ENCODE assay signal across 10 cellular contexts in genomic region chr20:38997622-38998021, GRCh38. TPM values are rescaled to one million over a fixed set of nuclear protein-coding genes. Genes with fewer than 3 reads are reported as not detected.
A peak's percentile ranks its signal among the peaks of the same experiment; 100 is the strongest.
DNase-seq lines count a peak whose midpoint lies in the region; ATAC-seq and TF ChIP-seq lines count a peak whose summit lies in the region.
"Had no signal": no experiment of that assay in that cellular context is flagged by ENCODE, and none has a peak within 500 bp of the region (broad histone marks: within the 10 kb centered on the region; RNA-seq: fewer than 3 reads in every experiment).

No MANE protein-coding gene starts in this region.

- H3K4me1 ChIP-seq in CD4-positive, CD25-positive, alpha-beta regulatory T cell (ENCODE audit: control insufficient read depth, insufficient read depth, low read length, poor library complexity, severe bottlenecking): no peaks in the 10 kb centered on the region
- H3K4me1 ChIP-seq in foreskin keratinocyte: peaks cover 4% of the 10 kb centered on the region
- H3K4me1 ChIP-seq: BLaER1 had no signal

- H3K4me3 ChIP-seq in CD4-positive, CD25-positive, alpha-beta regulatory T cell (ENCODE audit: low read depth, low read length): no peak overlapping the region
- no peak overlapping the region for H3K4me3 ChIP-seq in dorsolateral prefrontal cortex
- H3K4me3 ChIP-seq: BLaER1, lung had no signal

- H3K27me3 ChIP-seq in CD4-positive, CD25-positive, alpha-beta regulatory T cell (ENCODE audit: control insufficient read depth, insufficient read depth, low read length): no peaks in the 10 kb centered on the region
- H3K27me3 ChIP-seq in foreskin keratinocyte (no peaks in the 10 kb centered on the region), dorsolateral prefrontal cortex (no peaks in the 10 kb centered on the region)
- H3K27me3 ChIP-seq: BLaER1 had no signal

- H3K4me1 Mint-ChIP-seq in CD4-positive, CD25-positive, alpha-beta regulatory T cell: peaks cover 4 to 19% (median 14%) of the 10 kb centered on the region in 4 donors
- H3K4me1 Mint-ChIP-seq in activated naive CD4-positive, alpha-beta T cell treated with anti-CD3 and anti-CD28 coated beads, Interleukin-2, amount 10 ng/mL, durations not matched to agents 7 days and 5 days: peaks cover 7% of the 10 kb centered on the region
- peaks cover 37% of the 10 kb centered on the region for H3K4me1 Mint-ChIP-seq in stimulated activated naive CD8-positive, alpha-beta T cell treated with anti-CD3 and anti-CD28 coated beads, Interleukin-15, Interleukin-2, amounts not matched to agents 100 ng/mL and 50 ng/mL, for 24 hours (ENCODE audit: low read depth)

- TF ChIP-seq CTCF in foreskin keratinocyte (conservative IDR thresholded peaks at IDR 0.05) (no peak), dorsolateral prefrontal cortex (IDR thresholded peaks at IDR 0.05 in 54 of 56, conservative IDR thresholded peaks at IDR 0.05 in 2 of 56; ENCODE audit: low read depth in 1 of 56, partially characterized antibody in 56 of 56) (no peak)

- ATAC-seq in CD4-positive, CD25-positive, alpha-beta regulatory T cell (ENCODE audit: low read depth in 2 of 2): peak in 1 of 2 donors; percentile 39
- peak; percentile 94 for ATAC-seq in GM21447 (IDR thresholded peaks at IDR 0.05; ENCODE audit: unreplicated experiment)
- no peak for ATAC-seq in foreskin keratinocyte

- no peaks in the 10 kb centered on the region for H3K9me3 Mint-ChIP-seq in CD4-positive, CD25-positive, alpha-beta regulatory T cell
- no peaks in the 10 kb centered on the region for H3K9me3 Mint-ChIP-seq in activated naive CD4-positive, alpha-beta T cell treated with anti-CD3 and anti-CD28 coated beads, Interleukin-2, amount 10 ng/mL, durations not matched to agents 7 days and 5 days
- no peaks in the 10 kb centered on the region for H3K9me3 Mint-ChIP-seq in stimulated activated naive CD8-positive, alpha-beta T cell treated with anti-CD3 and anti-CD28 coated beads, Interleukin-15, Interleukin-2, amounts not matched to agents 100 ng/mL and 50 ng/mL, for 24 hours

- H3K27ac ChIP-seq in CD4-positive, CD25-positive, alpha-beta regulatory T cell (ENCODE audit: insufficient read depth, low read length, poor library complexity, severe bottlenecking): no peak overlapping the region
- H3K27ac ChIP-seq in foreskin keratinocyte (no peak overlapping the region), dorsolateral prefrontal cortex (no peak overlapping the region)
- H3K27ac ChIP-seq: BLaER1 had no signal

- peaks cover 54% of the 10 kb centered on the region for H3K36me3 Mint-ChIP-seq in CD4-positive, CD25-positive, alpha-beta regulatory T cell
- H3K36me3 Mint-ChIP-seq in activated naive CD4-positive, alpha-beta T cell treated with anti-CD3 and anti-CD28 coated beads, Interleukin-2, amount 10 ng/mL, durations not matched to agents 7 days and 5 days: peaks cover 28% of the 10 kb centered on the region
- H3K36me3 Mint-ChIP-seq in stimulated activated naive CD8-positive, alpha-beta T cell treated with anti-CD3 and anti-CD28 coated beads, Interleukin-15, Interleukin-2, amounts not matched to agents 100 ng/mL and 50 ng/mL, for 24 hours (ENCODE audit: low read depth): peaks cover 79% of the 10 kb centered on the region

- CTCF ChIA-PET in activated naive CD4-positive, alpha-beta T cell treated with anti-CD3 and anti-CD28 coated beads, Interleukin-2, amount 10 ng/mL, durations not matched to agents 7 days and 5 days (lab: Charles Lee): interaction anchor here (0.7 to 1.7 kb wide), 7 partner anchors 9 to 64 kb away, joined by 3 to 7 read pairs (median 5); no protein-coding TSS in a partner anchor

- in situ Hi-C loops in KBM-7 (cut with MboI; ENCODE audit: low pct_unique_long_range_greater_than_20kb, low sequenced_read_pairs): no loop called here

- peak in 1 of 3 donors; percentile 54 for DNase-seq in CD4-positive, CD25-positive, alpha-beta regulatory T cell
- peak; percentile 11 for DNase-seq in KBM-7
- DNase-seq in activated naive CD4-positive, alpha-beta T cell treated with anti-CD3 and anti-CD28 coated beads, Interleukin-2, amount 10 ng/mL, durations not matched to agents 7 days and 5 days: peak; percentile 46
- no peak for DNase-seq in Ammon's horn (ENCODE audit: low spot score)
- no peak for DNase-seq in foreskin keratinocyte
- DNase-seq in dorsolateral prefrontal cortex: no peak

- H3K27me3 Mint-ChIP-seq in CD4-positive, CD25-positive, alpha-beta regulatory T cell: no peaks in the 10 kb centered on the region
- no peaks in the 10 kb centered on the region for H3K27me3 Mint-ChIP-seq in activated naive CD4-positive, alpha-beta T cell treated with anti-CD3 and anti-CD28 coated beads, Interleukin-2, amount 10 ng/mL, durations not matched to agents 7 days and 5 days
- no peaks in the 10 kb centered on the region for H3K27me3 Mint-ChIP-seq in stimulated activated naive CD8-positive, alpha-beta T cell treated with anti-CD3 and anti-CD28 coated beads, Interleukin-15, Interleukin-2, amounts not matched to agents 100 ng/mL and 50 ng/mL, for 24 hours

- no peak overlapping the region for H3K4me3 Mint-ChIP-seq in CD4-positive, CD25-positive, alpha-beta regulatory T cell
- H3K4me3 Mint-ChIP-seq in activated naive CD4-positive, alpha-beta T cell treated with anti-CD3 and anti-CD28 coated beads, Interleukin-2, amount 10 ng/mL, durations not matched to agents 7 days and 5 days: no peak overlapping the region
- peak overlapping the region; percentile 65 for H3K4me3 Mint-ChIP-seq in stimulated activated naive CD8-positive, alpha-beta T cell treated with anti-CD3 and anti-CD28 coated beads, Interleukin-15, Interleukin-2, amounts not matched to agents 100 ng/mL and 50 ng/mL, for 24 hours

- H3K27ac Mint-ChIP-seq in CD4-positive, CD25-positive, alpha-beta regulatory T cell: peak overlapping the region in 2 of 3 donors; percentile 89 to 91
- H3K27ac Mint-ChIP-seq in activated naive CD4-positive, alpha-beta T cell treated with anti-CD3 and anti-CD28 coated beads, Interleukin-2, amount 10 ng/mL, durations not matched to agents 7 days and 5 days: no peak overlapping the region
- H3K27ac Mint-ChIP-seq in stimulated activated naive CD8-positive, alpha-beta T cell treated with anti-CD3 and anti-CD28 coated beads, Interleukin-15, Interleukin-2, amounts not matched to agents 100 ng/mL and 50 ng/mL, for 24 hours: peak overlapping the region; percentile 64

- H3K9me3 ChIP-seq in CD4-positive, CD25-positive, alpha-beta regulatory T cell (ENCODE audit: control insufficient read depth in 2 of 2, low read length in 2 of 2): no peaks in the 10 kb centered on the region
- H3K9me3 ChIP-seq: BLaER1 had no signal

- intact Hi-C loops in dorsolateral prefrontal cortex (cut with DNase I): no loop called here

- peaks cover 48% of the 10 kb centered on the region for H3K36me3 ChIP-seq in CD4-positive, CD25-positive, alpha-beta regulatory T cell (ENCODE audit: control insufficient read depth, insufficient read depth, low read length)

RNA-seq across cellular contexts. Expression of gene DHX35, which starts 35.5 kb away (rescaled TPM):
- total RNA-seq in CD4-positive, CD25-positive, alpha-beta regulatory T cell: 12.4 TPM
- 1 to 10 TPM; 4.0 to 5.8 (median 5.3) TPM for polyA plus RNA-seq in CD4-positive, CD25-positive, alpha-beta regulatory T cell
- total RNA-seq in foreskin keratinocyte (8.6 and 9.6 TPM in 2 replicates), dorsolateral prefrontal cortex (10 to 100 TPM in 118 of 120 experiments, 1 to 10 TPM in 2; 7.4 to 19.8 (median 13.7) TPM)
- 5.5 TPM in 2 replicates for polyA plus RNA-seq in foreskin keratinocyte

Comparison
In these comparisons a context has a peak if more than half of its experiments do, and no peak if none do; other contexts are left out.
1. DNase-seq: peak in KBM-7 (single experiment) and activated naive CD4-positive, alpha-beta T cell treated with anti-CD3 and anti-CD28 coated beads, Interleukin-2, amount 10 ng/mL, durations not matched to agents 7 days and 5 days (single experiment); none in Ammon's horn (single experiment), foreskin keratinocyte (0 of 2) and dorsolateral prefrontal cortex (0 of 10).